Comparison of ENCODE assay signal across 24 cellular contexts in the genomic region with DNA sequence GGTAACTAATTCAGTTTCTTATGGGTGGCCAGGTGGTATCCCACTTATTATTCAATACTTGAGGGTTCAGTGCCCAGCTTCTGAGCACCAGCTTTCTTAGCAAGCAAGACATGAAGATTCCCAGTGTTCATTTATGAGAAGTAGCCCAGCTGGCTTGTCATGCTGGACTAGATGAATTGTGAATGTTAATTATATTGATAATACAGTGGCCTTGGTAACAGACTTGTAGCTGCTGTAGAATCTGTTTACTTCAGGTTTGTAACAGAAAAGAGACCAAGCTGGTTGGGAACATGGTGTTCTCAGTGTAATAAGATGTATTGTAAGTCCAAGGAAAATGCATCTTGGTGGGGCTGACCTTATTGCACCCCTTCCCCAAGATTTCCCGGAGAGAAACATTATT. TPM values are rescaled to one million over a fixed set of nuclear protein-coding genes. Genes with fewer than 3 reads are reported as not detected.
DNase-seq lines count a peak whose midpoint lies in the region; ATAC-seq and TF ChIP-seq lines count a peak whose summit lies in the region.
"Had no signal": no experiment of that assay in that cellular context is flagged by ENCODE, and none has a peak within 500 bp of the region (broad histone marks: within the 10 kb centered on the region; RNA-seq: fewer than 3 reads in every experiment).

No MANE protein-coding gene starts in this region.

- H3K27me3 Mint-ChIP-seq in activated T-cell treated with anti-CD3 and anti-CD28 coated beads, Interleukin-2, amount 50 U/mL, for 72 hours (ENCODE audit: low read depth) = no peaks in the 10 kb centered on the region
- no peaks in the 10 kb centered on the region for H3K27me3 Mint-ChIP-seq in activated T-cell treated with anti-CD3 and anti-CD28 coated beads, Interleukin-2, amount 50 U/mL, for 24 hours
- H3K27me3 Mint-ChIP-seq: activated naive CD8-positive, alpha-beta T cell treated with anti-CD3 and anti-CD28 coated beads, Interleukin-2, amount 50 U/mL, for 24 hours; type B pancreatic cell had no signal

- 0 to 29% methylated on average over 1 of the region's 1 CpG for WGBS in gastroesophageal sphincter (ENCODE audit: low coverage in 1 of 2), 2 donors

- no peaks in the 10 kb centered on the region for H3K9me3 ChIP-seq in gastroesophageal sphincter
- H3K9me3 ChIP-seq: A549, BE2C, colonic mucosa, pancreas had no signal

- no peak for ATAC-seq in activated T-cell treated with anti-CD3 and anti-CD28 coated beads, Interleukin-2, amount 50 U/mL, for 72 hours (replicated peaks in 1 of 2)
- peak; percentile 21 for ATAC-seq in gastroesophageal sphincter
- ATAC-seq in HG03342 (IDR thresholded peaks at IDR 0.05; ENCODE audit: unreplicated experiment) = no peak
- no peak for ATAC-seq in GM21447 (IDR thresholded peaks at IDR 0.05; ENCODE audit: unreplicated experiment)
- ATAC-seq: A549; activated naive CD8-positive, alpha-beta T cell treated with anti-CD3 and anti-CD28 coated beads, Interleukin-2, amount 50 U/mL, for 24 hours; HepG2 had no signal

- peaks cover 46% of the 10 kb centered on the region for H3K4me1 Mint-ChIP-seq in activated T-cell treated with anti-CD3 and anti-CD28 coated beads, Interleukin-2, amount 50 U/mL, for 72 hours (ENCODE audit: low read depth)
- peaks cover 40% of the 10 kb centered on the region for H3K4me1 Mint-ChIP-seq in activated T-cell treated with anti-CD3 and anti-CD28 coated beads, Interleukin-2, amount 50 U/mL, for 24 hours (ENCODE audit: low read depth)

- H3K27me3 ChIP-seq in gastroesophageal sphincter = no peaks in the 10 kb centered on the region
- H3K27me3 ChIP-seq: BE2C, colonic mucosa, pancreas had no signal

- H3K4me3 ChIP-seq in gastroesophageal sphincter = no peak overlapping the region
- H3K4me3 ChIP-seq: A549, colonic mucosa, pancreas, skin epidermis had no signal

- no peaks in the 10 kb centered on the region for H3K9me3 Mint-ChIP-seq in activated T-cell treated with anti-CD3 and anti-CD28 coated beads, Interleukin-2, amount 50 U/mL, for 72 hours
- no peaks in the 10 kb centered on the region for H3K9me3 Mint-ChIP-seq in activated T-cell treated with anti-CD3 and anti-CD28 coated beads, Interleukin-2, amount 50 U/mL, for 24 hours
- H3K9me3 Mint-ChIP-seq: activated naive CD8-positive, alpha-beta T cell treated with anti-CD3 and anti-CD28 coated beads, Interleukin-2, amount 50 U/mL, for 24 hours; nephron progenitor cell; type B pancreatic cell had no signal

- peak overlapping the region in 1 of 2 donors; percentile 9 for H3K4me3 Mint-ChIP-seq in activated T-cell treated with anti-CD3 and anti-CD28 coated beads, Interleukin-2, amount 50 U/mL, for 72 hours
- no peak overlapping the region for H3K4me3 Mint-ChIP-seq in activated T-cell treated with anti-CD3 and anti-CD28 coated beads, Interleukin-2, amount 50 U/mL, for 24 hours
- H3K4me3 Mint-ChIP-seq: activated naive CD8-positive, alpha-beta T cell treated with anti-CD3 and anti-CD28 coated beads, Interleukin-2, amount 50 U/mL, for 24 hours; nephron progenitor cell; type B pancreatic cell had no signal

- TF ChIP-seq POLR2A in gastroesophageal sphincter (IDR thresholded peaks at IDR 0.05) = no peak

- H3K36me3 ChIP-seq in gastroesophageal sphincter = no peaks in the 10 kb centered on the region
- H3K36me3 ChIP-seq: colonic mucosa, pancreas had no signal

- no peak for TF ChIP-seq EP300 in gastroesophageal sphincter (IDR thresholded peaks at IDR 0.05)

- peak overlapping the region; percentile 70 to 80 (median 74) for H3K27ac ChIP-seq in gastroesophageal sphincter
- H3K27ac ChIP-seq: A549, HL-60, skin epidermis had no signal

- no peak for DNase-seq in activated T-cell treated with anti-CD3 and anti-CD28 coated beads, Interleukin-2, amount 50 U/mL, for 72 hours
- no peak for DNase-seq in activated T-cell treated with anti-CD3 and anti-CD28 coated beads, Interleukin-2, amount 50 U/mL, for 24 hours
- DNase-seq in putamen (ENCODE audit: low spot score) = peak; percentile 49
- DNase-seq in GM03348 (ENCODE audit: low spot score) = no peak
- DNase-seq in stimulated activated CD4-positive, alpha-beta T cell treated with anti-CD3 and anti-CD28 coated beads, Interleukin-12 subunit alpha, Interleukin-12 subunit beta, amount 100 ng/mL, for 4 hours = no peak
- DNase-seq: activated naive CD8-positive, alpha-beta T cell treated with anti-CD3 and anti-CD28 coated beads, Interleukin-2, amount 50 U/mL, for 24 hours; BE2C; GOT3; left cardiac atrium; NCI-H2107; NCI-H510A treated with DMSO at 0.1 percent for 48 hours; nephron progenitor cell; pancreas; stimulated activated naive CD4-positive, alpha-beta T cell; WERI-Rb-1 had no signal

- TF ChIP-seq CTCF in gastroesophageal sphincter (IDR thresholded peaks at IDR 0.05) = no peak

- peak overlapping the region; percentile 91 for H3K27ac Mint-ChIP-seq in activated T-cell treated with anti-CD3 and anti-CD28 coated beads, Interleukin-2, amount 50 U/mL, for 72 hours
- no peak overlapping the region for H3K27ac Mint-ChIP-seq in activated T-cell treated with anti-CD3 and anti-CD28 coated beads, Interleukin-2, amount 50 U/mL, for 24 hours
- H3K27ac Mint-ChIP-seq: activated naive CD8-positive, alpha-beta T cell treated with anti-CD3 and anti-CD28 coated beads, Interleukin-2, amount 50 U/mL, for 24 hours; nephron progenitor cell had no signal

- H3K4me1 ChIP-seq in gastroesophageal sphincter = peaks cover 15 to 92% (median 39%) of the 10 kb centered on the region in 3 donors
- H3K4me1 ChIP-seq: BE2C had no signal

- H3K36me3 Mint-ChIP-seq in activated T-cell treated with anti-CD3 and anti-CD28 coated beads, Interleukin-2, amount 50 U/mL, for 72 hours (ENCODE audit: insufficient read depth in 2 of 2) = peaks cover 0 to 8% of the 10 kb centered on the region in 2 donors
- H3K36me3 Mint-ChIP-seq in activated T-cell treated with anti-CD3 and anti-CD28 coated beads, Interleukin-2, amount 50 U/mL, for 24 hours (ENCODE audit: low read depth) = peaks cover 56% of the 10 kb centered on the region

RNA-seq across cellular contexts. Expression of a gene that starts 10.1 kb away (rescaled TPM):
- total RNA-seq in activated T-cell treated with anti-CD3 and anti-CD28 coated beads, Interleukin-2, amount 50 U/mL, for 72 hours = 100 to 1,000 TPM in 1 of 2 donors, 10 to 100 TPM in 1; 87.0 to 101 TPM
- 100 to 1,000 TPM in 1 of 4 donors, 10 to 100 TPM in 3; 82.6 to 102 (median 92.4) TPM for total RNA-seq in gastroesophageal sphincter

RNA-seq across cellular contexts. Expression of a gene that starts 39.8 kb away (rescaled TPM):
- total RNA-seq in activated T-cell treated with anti-CD3 and anti-CD28 coated beads, Interleukin-2, amount 50 U/mL, for 72 hours = 10 to 100 TPM; 35.8 to 41.0 TPM
- total RNA-seq in gastroesophageal sphincter = 10 to 100 TPM; 29.3 to 46.9 (median 35.9) TPM
